1 cellular context compared by ENCODE assay signal in the genomic region with DNA sequence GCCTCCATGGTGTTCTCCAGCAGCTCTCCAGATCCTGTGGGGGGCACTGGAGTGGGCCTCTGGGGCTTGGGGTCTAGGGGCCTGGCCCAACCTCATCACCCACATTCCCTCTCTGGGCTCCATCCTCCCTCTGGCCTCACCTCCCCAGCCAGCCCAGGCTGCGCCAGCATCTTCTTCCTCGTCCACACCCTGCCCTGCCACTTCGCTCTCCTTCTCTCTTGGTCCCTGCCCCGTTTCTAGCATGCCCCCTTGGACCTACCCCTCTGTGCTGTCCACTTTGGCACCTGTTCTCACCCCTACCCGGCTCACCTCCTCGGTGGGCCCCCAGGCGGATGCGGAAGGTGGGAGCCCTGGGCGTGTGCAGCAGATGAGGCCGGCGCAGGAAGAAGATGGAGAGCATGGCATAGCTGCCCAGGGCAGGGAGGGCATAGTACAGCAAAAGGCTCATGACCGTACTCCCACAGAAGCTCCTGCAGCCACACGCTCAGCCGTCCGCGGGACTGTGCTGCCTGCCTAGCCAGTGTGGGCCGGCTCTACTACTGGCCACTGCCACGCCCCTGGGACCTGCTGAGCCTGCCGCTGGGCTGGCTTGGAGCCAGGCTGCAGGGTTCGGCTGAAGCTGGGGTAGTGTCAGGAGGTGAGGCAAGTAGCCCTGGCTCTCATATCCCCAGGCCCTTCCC.
TF ChIP-seq lines count a peak whose summit lies in the region.

A gene with protein sequence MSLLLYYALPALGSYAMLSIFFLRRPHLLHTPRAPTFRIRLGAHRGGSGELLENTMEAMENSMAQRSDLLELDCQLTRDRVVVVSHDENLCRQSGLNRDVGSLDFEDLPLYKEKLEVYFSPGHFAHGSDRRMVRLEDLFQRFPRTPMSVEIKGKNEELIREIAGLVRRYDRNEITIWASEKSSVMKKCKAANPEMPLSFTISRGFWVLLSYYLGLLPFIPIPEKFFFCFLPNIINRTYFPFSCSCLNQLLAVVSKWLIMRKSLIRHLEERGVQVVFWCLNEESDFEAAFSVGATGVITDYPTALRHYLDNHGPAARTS (minus strand): TSS at position 507 of the 680 bp plus-strand sequence. CDS start 59 bp downstream, at position 448.

TF ChIP-seq in HepG2, 621 proteins besides CTCF, POLR2A, EP300 and RAD21 (continued from another document and continues in another):
- TF ChIP-seq, protein P1, sequence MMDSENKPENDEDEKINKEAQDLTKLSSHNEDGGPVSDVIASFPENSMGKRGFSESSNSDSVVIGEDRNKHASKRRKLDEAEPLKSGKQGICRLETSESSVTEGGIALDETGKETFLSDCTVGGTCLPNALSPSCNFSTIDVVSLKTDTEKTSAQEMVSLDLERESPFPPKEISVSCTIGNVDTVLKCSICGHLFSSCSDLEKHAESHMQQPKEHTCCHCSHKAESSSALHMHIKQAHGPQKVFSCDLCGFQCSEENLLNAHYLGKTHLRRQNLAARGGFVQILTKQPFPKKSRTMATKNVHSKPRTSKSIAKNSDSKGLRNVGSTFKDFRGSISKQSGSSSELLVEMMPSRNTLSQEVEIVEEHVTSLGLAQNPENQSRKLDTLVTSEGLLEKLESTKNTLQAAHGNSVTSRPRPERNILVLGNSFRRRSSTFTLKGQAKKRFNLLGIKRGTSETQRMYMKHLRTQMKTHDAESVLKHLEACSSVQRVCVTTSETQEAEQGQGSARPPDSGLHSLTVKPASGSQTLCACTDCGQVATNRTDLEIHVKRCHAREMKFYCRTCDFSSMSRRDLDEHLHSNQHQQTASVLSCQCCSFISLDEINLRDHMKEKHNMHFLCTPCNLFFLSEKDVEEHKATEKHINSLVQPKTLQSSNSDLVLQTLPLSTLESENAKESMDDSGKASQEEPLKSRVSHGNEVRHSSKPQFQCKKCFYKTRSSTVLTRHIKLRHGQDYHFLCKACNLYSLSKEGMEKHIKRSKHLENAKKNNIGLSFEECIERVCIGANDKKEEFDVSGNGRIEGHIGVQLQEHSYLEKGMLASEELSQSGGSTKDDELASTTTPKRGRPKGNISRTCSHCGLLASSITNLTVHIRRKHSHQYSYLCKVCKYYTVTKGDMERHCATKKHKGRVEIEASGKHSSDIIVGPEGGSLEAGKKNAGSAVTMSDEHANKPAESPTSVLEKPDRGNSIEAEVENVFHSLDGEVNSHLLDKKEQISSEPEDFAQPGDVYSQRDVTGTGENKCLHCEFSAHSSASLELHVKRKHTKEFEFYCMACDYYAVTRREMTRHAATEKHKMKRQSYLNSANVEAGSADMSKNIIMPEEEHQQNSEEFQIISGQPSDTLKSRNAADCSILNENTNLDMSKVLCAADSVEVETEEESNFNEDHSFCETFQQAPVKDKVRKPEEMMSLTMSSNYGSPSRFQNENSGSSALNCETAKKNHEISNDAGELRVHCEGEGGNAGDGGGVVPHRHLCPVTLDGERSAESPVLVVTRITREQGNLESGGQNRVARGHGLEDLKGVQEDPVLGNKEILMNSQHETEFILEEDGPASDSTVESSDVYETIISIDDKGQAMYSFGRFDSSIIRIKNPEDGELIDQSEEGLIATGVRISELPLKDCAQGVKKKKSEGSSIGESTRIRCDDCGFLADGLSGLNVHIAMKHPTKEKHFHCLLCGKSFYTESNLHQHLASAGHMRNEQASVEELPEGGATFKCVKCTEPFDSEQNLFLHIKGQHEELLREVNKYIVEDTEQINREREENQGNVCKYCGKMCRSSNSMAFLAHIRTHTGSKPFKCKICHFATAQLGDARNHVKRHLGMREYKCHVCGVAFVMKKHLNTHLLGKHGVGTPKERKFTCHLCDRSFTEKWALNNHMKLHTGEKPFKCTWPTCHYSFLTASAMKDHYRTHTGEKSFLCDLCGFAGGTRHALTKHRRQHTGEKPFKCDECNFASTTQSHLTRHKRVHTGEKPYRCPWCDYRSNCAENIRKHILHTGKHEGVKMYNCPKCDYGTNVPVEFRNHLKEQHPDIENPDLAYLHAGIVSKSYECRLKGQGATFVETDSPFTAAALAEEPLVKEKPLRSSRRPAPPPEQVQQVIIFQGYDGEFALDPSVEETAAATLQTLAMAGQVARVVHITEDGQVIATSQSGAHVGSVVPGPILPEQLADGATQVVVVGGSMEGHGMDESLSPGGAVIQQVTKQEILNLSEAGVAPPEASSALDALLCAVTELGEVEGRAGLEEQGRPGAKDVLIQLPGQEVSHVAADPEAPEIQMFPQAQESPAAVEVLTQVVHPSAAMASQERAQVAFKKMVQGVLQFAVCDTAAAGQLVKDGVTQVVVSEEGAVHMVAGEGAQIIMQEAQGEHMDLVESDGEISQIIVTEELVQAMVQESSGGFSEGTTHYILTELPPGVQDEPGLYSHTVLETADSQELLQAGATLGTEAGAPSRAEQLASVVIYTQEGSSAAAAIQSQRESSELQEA (CRISPR knock-in tag; IDR thresholded peaks at IDR 0.05; ENCODE audit: not compliant biosample characterization), result no peak
- TF ChIP-seq, protein P2, sequence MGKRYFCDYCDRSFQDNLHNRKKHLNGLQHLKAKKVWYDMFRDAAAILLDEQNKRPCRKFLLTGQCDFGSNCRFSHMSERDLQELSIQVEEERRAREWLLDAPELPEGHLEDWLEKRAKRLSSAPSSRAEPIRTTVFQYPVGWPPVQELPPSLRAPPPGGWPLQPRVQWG (CRISPR knock-in tag; IDR thresholded peaks at IDR 0.05; ENCODE audit: borderline replicate concordance, low read depth), result no peak
- TF ChIP-seq, protein P3, sequence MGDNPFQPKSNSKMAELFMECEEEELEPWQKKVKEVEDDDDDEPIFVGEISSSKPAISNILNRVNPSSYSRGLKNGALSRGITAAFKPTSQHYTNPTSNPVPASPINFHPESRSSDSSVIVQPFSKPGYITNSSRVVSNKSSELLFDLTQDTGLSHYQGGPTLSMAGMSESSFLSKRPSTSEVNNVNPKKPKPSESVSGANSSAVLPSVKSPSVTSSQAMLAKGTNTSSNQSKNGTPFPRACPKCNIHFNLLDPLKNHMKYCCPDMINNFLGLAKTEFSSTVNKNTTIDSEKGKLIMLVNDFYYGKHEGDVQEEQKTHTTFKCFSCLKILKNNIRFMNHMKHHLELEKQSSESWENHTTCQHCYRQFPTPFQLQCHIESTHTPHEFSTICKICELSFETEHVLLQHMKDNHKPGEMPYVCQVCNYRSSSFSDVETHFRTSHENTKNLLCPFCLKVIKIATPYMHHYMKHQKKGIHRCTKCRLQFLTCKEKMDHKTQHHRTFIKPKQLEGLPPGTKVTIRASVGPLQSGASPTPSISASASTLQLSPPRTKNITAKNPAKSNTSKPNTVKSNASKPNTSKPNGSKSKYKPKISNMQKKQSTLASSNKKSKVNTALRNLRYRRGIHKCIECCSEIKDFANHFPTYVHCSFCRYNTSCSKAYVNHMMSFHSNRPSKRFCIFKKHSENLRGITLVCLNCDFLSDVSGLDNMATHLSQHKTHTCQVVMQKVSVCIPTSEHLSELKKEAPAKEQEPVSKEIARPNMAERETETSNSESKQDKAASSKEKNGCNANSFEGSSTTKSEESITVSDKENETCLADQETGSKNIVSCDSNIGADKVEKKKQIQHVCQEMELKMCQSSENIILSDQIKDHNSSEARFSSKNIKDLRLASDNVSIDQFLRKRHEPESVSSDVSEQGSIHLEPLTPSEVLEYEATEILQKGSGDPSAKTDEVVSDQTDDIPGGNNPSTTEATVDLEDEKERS (CRISPR knock-in tag; IDR thresholded peaks at IDR 0.05), result no peak
- TF ChIP-seq MBD4 (IDR thresholded peaks at IDR 0.05; ENCODE audit: borderline replicate concordance, low read length) (no peak), RFX1 (IDR thresholded peaks at IDR 0.05) (no peak), ZNF674 (CRISPR knock-in tag; IDR thresholded peaks at IDR 0.05; ENCODE audit: low read depth) (0 out of 2 replicates have a peak, but pooled peaks have one; percentile 31), KMT2A (CRISPR knock-in tag; IDR thresholded peaks at IDR 0.05) (0 out of 2 replicates have a peak, but pooled peaks have one; percentile 13), AGO1 (IDR thresholded peaks at IDR 0.05; ENCODE audit: low read depth, low read length, poor library complexity, severe bottlenecking) (peak; percentile 23), ZMYM4 (CRISPR knock-in tag; IDR thresholded peaks at IDR 0.05) (no peak), ZBTB38 (CRISPR knock-in tag; IDR thresholded peaks at IDR 0.05) (peak; percentile 92), KAT7 (CRISPR knock-in tag; IDR thresholded peaks at IDR 0.05; ENCODE audit: borderline replicate concordance) (no peak), XRCC5 (optimal IDR thresholded peaks at IDR 0.05; ENCODE audit: low read length) (no peak), ZNF354B (CRISPR knock-in tag; IDR thresholded peaks at IDR 0.05) (0 out of 2 replicates have a peak, but pooled peaks have one; percentile 61), EED (CRISPR knock-in tag; IDR thresholded peaks at IDR 0.05) (0 out of 2 replicates have a peak, but pooled peaks have one; percentile 47), RXRA (CRISPR knock-in tag; IDR thresholded peaks at IDR 0.05) (peak; percentile 9; the same call in 1 of the 2 replicates), ZBTB20 (CRISPR knock-in tag; IDR thresholded peaks at IDR 0.05; ENCODE audit: borderline replicate concordance, low read depth) (no peak)
- TF ChIP-seq, protein P4, sequence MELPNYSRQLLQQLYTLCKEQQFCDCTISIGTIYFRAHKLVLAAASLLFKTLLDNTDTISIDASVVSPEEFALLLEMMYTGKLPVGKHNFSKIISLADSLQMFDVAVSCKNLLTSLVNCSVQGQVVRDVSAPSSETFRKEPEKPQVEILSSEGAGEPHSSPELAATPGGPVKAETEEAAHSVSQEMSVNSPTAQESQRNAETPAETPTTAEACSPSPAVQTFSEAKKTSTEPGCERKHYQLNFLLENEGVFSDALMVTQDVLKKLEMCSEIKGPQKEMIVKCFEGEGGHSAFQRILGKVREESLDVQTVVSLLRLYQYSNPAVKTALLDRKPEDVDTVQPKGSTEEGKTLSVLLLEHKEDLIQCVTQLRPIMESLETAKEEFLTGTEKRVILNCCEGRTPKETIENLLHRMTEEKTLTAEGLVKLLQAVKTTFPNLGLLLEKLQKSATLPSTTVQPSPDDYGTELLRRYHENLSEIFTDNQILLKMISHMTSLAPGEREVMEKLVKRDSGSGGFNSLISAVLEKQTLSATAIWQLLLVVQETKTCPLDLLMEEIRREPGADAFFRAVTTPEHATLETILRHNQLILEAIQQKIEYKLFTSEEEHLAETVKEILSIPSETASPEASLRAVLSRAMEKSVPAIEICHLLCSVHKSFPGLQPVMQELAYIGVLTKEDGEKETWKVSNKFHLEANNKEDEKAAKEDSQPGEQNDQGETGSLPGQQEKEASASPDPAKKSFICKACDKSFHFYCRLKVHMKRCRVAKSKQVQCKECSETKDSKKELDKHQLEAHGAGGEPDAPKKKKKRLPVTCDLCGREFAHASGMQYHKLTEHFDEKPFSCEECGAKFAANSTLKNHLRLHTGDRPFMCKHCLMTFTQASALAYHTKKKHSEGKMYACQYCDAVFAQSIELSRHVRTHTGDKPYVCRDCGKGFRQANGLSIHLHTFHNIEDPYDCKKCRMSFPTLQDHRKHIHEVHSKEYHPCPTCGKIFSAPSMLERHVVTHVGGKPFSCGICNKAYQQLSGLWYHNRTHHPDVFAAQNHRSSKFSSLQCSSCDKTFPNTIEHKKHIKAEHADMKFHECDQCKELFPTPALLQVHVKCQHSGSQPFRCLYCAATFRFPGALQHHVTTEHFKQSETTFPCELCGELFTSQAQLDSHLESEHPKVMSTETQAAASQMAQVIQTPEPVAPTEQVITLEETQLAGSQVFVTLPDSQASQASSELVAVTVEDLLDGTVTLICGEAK (IDR thresholded peaks at IDR 0.05), result no peak
- TF ChIP-seq, protein P4 (CRISPR knock-in tag; IDR thresholded peaks at IDR 0.05), result no peak
- TF ChIP-seq, protein P5, sequence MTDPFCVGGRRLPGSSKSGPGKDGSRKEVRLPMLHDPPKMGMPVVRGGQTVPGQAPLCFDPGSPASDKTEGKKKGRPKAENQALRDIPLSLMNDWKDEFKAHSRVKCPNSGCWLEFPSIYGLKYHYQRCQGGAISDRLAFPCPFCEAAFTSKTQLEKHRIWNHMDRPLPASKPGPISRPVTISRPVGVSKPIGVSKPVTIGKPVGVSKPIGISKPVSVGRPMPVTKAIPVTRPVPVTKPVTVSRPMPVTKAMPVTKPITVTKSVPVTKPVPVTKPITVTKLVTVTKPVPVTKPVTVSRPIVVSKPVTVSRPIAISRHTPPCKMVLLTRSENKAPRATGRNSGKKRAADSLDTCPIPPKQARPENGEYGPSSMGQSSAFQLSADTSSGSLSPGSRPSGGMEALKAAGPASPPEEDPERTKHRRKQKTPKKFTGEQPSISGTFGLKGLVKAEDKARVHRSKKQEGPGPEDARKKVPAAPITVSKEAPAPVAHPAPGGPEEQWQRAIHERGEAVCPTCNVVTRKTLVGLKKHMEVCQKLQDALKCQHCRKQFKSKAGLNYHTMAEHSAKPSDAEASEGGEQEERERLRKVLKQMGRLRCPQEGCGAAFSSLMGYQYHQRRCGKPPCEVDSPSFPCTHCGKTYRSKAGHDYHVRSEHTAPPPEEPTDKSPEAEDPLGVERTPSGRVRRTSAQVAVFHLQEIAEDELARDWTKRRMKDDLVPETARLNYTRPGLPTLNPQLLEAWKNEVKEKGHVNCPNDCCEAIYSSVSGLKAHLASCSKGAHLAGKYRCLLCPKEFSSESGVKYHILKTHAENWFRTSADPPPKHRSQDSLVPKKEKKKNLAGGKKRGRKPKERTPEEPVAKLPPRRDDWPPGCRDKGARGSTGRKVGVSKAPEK (CRISPR knock-in tag; IDR thresholded peaks at IDR 0.05; ENCODE audit: borderline replicate concordance), result peak; percentile 62; the same call in 1 of the 2 replicates
- TF ChIP-seq, protein P6, sequence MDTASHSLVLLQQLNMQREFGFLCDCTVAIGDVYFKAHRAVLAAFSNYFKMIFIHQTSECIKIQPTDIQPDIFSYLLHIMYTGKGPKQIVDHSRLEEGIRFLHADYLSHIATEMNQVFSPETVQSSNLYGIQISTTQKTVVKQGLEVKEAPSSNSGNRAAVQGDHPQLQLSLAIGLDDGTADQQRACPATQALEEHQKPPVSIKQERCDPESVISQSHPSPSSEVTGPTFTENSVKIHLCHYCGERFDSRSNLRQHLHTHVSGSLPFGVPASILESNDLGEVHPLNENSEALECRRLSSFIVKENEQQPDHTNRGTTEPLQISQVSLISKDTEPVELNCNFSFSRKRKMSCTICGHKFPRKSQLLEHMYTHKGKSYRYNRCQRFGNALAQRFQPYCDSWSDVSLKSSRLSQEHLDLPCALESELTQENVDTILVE (CRISPR knock-in tag; IDR thresholded peaks at IDR 0.05), result no peak
